Comparison of ENCODE assay signal across 9 cellular contexts in the genomic region with DNA sequence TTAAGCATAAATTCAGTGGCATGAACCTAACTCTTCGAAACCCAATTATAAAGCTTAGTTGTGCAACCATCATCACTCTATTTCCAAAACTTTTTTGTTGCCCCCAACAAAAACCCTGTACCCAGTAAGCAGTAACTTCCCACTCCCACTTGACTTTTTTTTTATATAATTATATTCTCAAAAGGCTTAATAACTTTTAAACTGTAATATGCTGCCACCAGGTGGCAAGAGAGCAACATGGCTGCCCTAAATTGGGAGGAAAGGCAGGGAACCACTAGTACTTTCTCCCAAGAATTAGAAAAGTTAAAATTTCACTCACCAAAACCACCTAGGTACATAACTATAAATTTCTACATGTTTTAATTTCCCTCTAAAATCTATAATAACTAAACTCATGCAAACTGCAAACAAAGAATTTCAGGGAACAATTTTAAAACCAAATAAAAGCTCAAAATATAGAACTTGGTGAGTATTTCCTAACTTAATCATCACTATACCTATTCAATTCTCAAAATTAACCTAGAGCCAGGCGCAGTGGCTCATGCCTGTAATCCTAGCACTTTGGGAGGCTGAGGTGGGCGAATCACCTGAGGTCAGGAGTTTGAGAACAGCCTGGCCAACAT. TPM values are rescaled to one million over a fixed set of nuclear protein-coding genes. Genes with fewer than 3 reads are reported as not detected.
A peak's percentile ranks its signal among the peaks of the same experiment; 100 is the strongest.
DNase-seq lines count a peak whose midpoint lies in the region; ATAC-seq and TF ChIP-seq lines count a peak whose summit lies in the region.
"Had no signal": no experiment of that assay in that cellular context is flagged by ENCODE, and none has a peak within 500 bp of the region (broad histone marks: within the 10 kb centered on the region; RNA-seq: fewer than 3 reads in every experiment).

No MANE protein-coding gene starts in this region.

- DNase-seq in activated CD4-positive, alpha-beta T cell treated with anti-CD3 and anti-CD28 coated beads for 36 hours: peak; percentile 30
- no peak for DNase-seq in activated CD4-positive, alpha-beta T cell treated with anti-CD3 and anti-CD28 coated beads for 1 hour
- DNase-seq in RWPE2 (ENCODE audit: low spot score) (no peak), erythroblast (lab: John Stamatoyannopoulos, UW) (peak; percentile 55 to 61), osteoblast (ENCODE audit: insufficient read length, low spot score, missing footprints) (no peak), mucosa of gallbladder (ENCODE audit: low spot score) (no peak), omental fat pad (ENCODE audit: low spot score) (no peak)

- peaks cover 1% of the 10 kb centered on the region for H3K36me3 Mint-ChIP-seq in activated CD4-positive, alpha-beta T cell treated with anti-CD3 and anti-CD28 coated beads for 36 hours (ENCODE audit: low read depth)

- H3K36me3 ChIP-seq in KMS-11 (ENCODE audit: insufficient read depth) (no peaks in the 10 kb centered on the region), RWPE2 (ENCODE audit: low read depth) (no peaks in the 10 kb centered on the region), osteoblast (ENCODE audit: insufficient read depth, low read length) (no peaks in the 10 kb centered on the region)

- no peaks in the 10 kb centered on the region for H3K27me3 ChIP-seq in KMS-11 (ENCODE audit: insufficient read depth, low read depth)
- no peaks in the 10 kb centered on the region for H3K27me3 ChIP-seq in RWPE2 (ENCODE audit: insufficient read depth, poor library complexity, severe bottlenecking)
- no peaks in the 10 kb centered on the region for H3K27me3 ChIP-seq in osteoblast (ENCODE audit: insufficient read depth, low read length)

- H2AFZ ChIP-seq in KMS-11 (ENCODE audit: low read depth) (no peak overlapping the region), osteoblast (ENCODE audit: low read length) (no peak overlapping the region)

- TF ChIP-seq CTCF in KMS-11 (conservative IDR thresholded peaks at IDR 0.05; ENCODE audit: low read depth, low read length) (peak; percentile 81), RWPE2 (IDR thresholded peaks at IDR 0.05; ENCODE audit: poor library complexity, severe bottlenecking) (peak; percentile 85), osteoblast (IDR thresholded peaks at IDR 0.05; ENCODE audit: extremely low read depth, low read depth, low read length) (peak; percentile 77), omental fat pad (IDR thresholded peaks at IDR 0.05) (peak in 1 of 3 donors; percentile 11)

- H3K9me3 Mint-ChIP-seq in activated CD4-positive, alpha-beta T cell treated with anti-CD3 and anti-CD28 coated beads for 36 hours (ENCODE audit: low read depth): no peaks in the 10 kb centered on the region
- H3K9me3 Mint-ChIP-seq: activated T-cell treated with anti-CD3 and anti-CD28 coated beads, Interleukin-2, amount 50 U/mL, for 72 hours had no signal

- POLR2A ChIA-PET in activated CD4-positive, alpha-beta T cell treated with anti-CD3 and anti-CD28 coated beads for 36 hours (lab: Charles Lee): no interaction called here

- peaks cover 13% of the 10 kb centered on the region for H3K4me1 Mint-ChIP-seq in activated CD4-positive, alpha-beta T cell treated with anti-CD3 and anti-CD28 coated beads for 36 hours

- H3K4me3 ChIP-seq in KMS-11 (IDR thresholded peaks at IDR 0.05; ENCODE audit: insufficient read depth, low read depth, low read length) (no peak overlapping the region), RWPE2 (ENCODE audit: severe bottlenecking) (no peak overlapping the region), osteoblast (ENCODE audit: insufficient read depth, low read length) (no peak overlapping the region)

- H3K4me1 ChIP-seq in KMS-11 (ENCODE audit: low read depth, poor library complexity, severe bottlenecking): no peaks in the 10 kb centered on the region
- no peaks in the 10 kb centered on the region for H3K4me1 ChIP-seq in RWPE2 (ENCODE audit: insufficient read depth, poor library complexity, severe bottlenecking)
- no peaks in the 10 kb centered on the region for H3K4me1 ChIP-seq in osteoblast (ENCODE audit: insufficient read depth, low read length)

- no peak for TF ChIP-seq POLR2A in erythroblast (IDR thresholded peaks at IDR 0.05; ENCODE audit: low read length)

- H3K4me3 Mint-ChIP-seq in activated CD4-positive, alpha-beta T cell treated with anti-CD3 and anti-CD28 coated beads for 36 hours: no peak overlapping the region
- H3K4me3 Mint-ChIP-seq: activated T-cell treated with anti-CD3 and anti-CD28 coated beads, Interleukin-2, amount 50 U/mL, for 72 hours had no signal

- H3K79me2 ChIP-seq in KMS-11 (ENCODE audit: insufficient read depth, low read depth) (no peaks in the 10 kb centered on the region), osteoblast (ENCODE audit: insufficient read depth, low read length) (peaks cover 33% of the 10 kb centered on the region)

- no peak overlapping the region for H3K9ac ChIP-seq in KMS-11

- H4K20me1 ChIP-seq in KMS-11 (ENCODE audit: insufficient read depth) (no peaks in the 10 kb centered on the region), osteoblast (ENCODE audit: insufficient read depth, low read length) (peaks cover 20% of the 10 kb centered on the region)

- no peak overlapping the region for H3K27ac Mint-ChIP-seq in activated CD4-positive, alpha-beta T cell treated with anti-CD3 and anti-CD28 coated beads for 36 hours
- H3K27ac Mint-ChIP-seq: activated T-cell treated with anti-CD3 and anti-CD28 coated beads, Interleukin-2, amount 50 U/mL, for 72 hours had no signal

- H3K9me3 ChIP-seq in RWPE2 (ENCODE audit: severe bottlenecking) (no peaks in the 10 kb centered on the region), osteoblast (ENCODE audit: low read depth, low read length) (no peaks in the 10 kb centered on the region)

- no peaks in the 10 kb centered on the region for H3K27me3 Mint-ChIP-seq in activated CD4-positive, alpha-beta T cell treated with anti-CD3 and anti-CD28 coated beads for 36 hours

- H3K27ac ChIP-seq in KMS-11 (no peak overlapping the region), RWPE2 (ENCODE audit: poor library complexity, severe bottlenecking) (no peak overlapping the region), osteoblast (ENCODE audit: low read depth, low read length) (no peak overlapping the region)

- CTCF ChIA-PET in activated CD4-positive, alpha-beta T cell treated with anti-CD3 and anti-CD28 coated beads for 36 hours (lab: Charles Lee): interaction anchor here (0.6 to 2.0 kb wide), 15 partner anchors 8 to 251 kb away, joined by 3 to 27 read pairs (median 4); no protein-coding TSS in a partner anchor

- ATAC-seq in activated CD4-positive, alpha-beta T cell treated with anti-CD3 and anti-CD28 coated beads for 36 hours: no peak
- ATAC-seq in RWPE2 (ENCODE audit: low read depth) (no peak; the same call in 2 of the 3 replicates), omental fat pad (ENCODE audit: low FRiP score) (no peak)
- ATAC-seq: activated T-cell treated with anti-CD3 and anti-CD28 coated beads, Interleukin-2, amount 50 U/mL, for 72 hours had no signal

- H3K4me2 ChIP-seq in KMS-11 (no peak overlapping the region), osteoblast (ENCODE audit: insufficient read depth, low read length) (no peak overlapping the region)

- intact Hi-C loops in activated CD4-positive, alpha-beta T cell treated with anti-CD3 and anti-CD28 coated beads for 36 hours (cut with DNase I, micrococcal nuclease): loop anchor here (1.0 to 5.0 kb wide), 3 partner anchors 43 to 107 kb away; no protein-coding TSS in a partner anchor

RNA-seq across cellular contexts. Expression of a gene that starts 50.2 kb away (rescaled TPM):
- 10 to 100 TPM; 26.7 to 40.0 TPM for total RNA-seq in activated CD4-positive, alpha-beta T cell treated with anti-CD3 and anti-CD28 coated beads for 36 hours
- total RNA-seq in osteoblast: 12.4 and 12.7 TPM in 2 replicates
- 49.7 TPM for total RNA-seq in mucosa of gallbladder
- 10 to 100 TPM; 19.9 to 37.8 (median 23.2) TPM for total RNA-seq in omental fat pad

Comparison
In these comparisons a context has a peak if more than half of its experiments do, and no peak if none do; other contexts are left out.
1. DNase-seq: peak in activated CD4-positive, alpha-beta T cell treated with anti-CD3 and anti-CD28 coated beads for 36 hours (single experiment) and erythroblast (2 of 2); none in activated CD4-positive, alpha-beta T cell treated with anti-CD3 and anti-CD28 coated beads for 1 hour (single experiment), RWPE2 (single experiment), osteoblast (single experiment), mucosa of gallbladder (single experiment) and omental fat pad (single experiment).